ENCODE assay signal across 1 cellular context in the genomic region with DNA sequence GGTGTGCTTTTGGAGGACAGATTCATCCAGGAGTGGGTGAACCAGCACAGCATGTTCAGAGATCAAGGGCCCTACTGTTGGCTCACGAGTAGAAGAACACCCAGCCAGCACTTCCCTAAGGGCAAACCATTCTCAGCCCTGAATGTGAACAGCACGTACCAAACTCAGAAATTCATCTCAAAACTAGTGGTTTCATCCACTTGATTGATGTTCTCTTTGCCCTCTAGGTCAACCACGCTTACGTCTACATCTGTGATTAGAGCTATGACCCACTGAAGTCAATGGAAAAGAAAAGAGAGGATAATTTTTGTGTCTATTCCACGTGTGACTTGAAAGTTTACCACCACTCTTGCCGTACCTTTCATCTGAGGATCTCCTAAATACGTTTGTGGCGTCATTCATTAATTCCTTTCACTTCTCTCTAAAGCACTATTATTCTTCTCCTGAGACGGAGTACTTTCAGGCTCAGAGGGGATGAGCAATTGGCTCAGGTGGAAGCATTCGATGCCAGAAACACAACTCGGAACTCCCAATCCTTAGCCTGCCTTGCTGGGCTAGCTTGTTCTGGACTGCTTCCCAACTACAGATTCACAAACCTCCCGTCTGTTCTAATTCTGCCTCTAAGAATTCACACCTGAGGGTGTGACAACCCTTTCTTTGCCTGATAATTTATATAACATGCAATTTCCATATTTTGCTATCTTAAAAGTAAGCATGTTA.
TF ChIP-seq lines count a peak whose summit lies in the region.

No MANE protein-coding gene starts in this region.

TF ChIP-seq in GM12878, 131 proteins besides CTCF, POLR2A, EP300 and RAD21:
- no peak for TF ChIP-seq MTA2 (IDR thresholded peaks at IDR 0.05; ENCODE audit: low read depth)
- no peak for TF ChIP-seq ATF3 (IDR thresholded peaks at IDR 0.05; ENCODE audit: borderline replicate concordance, extremely low read depth, low read depth, low read length)
- TF ChIP-seq NR2F1 (conservative IDR thresholded peaks at IDR 0.05): peak; percentile 79
- TF ChIP-seq, protein P1, sequence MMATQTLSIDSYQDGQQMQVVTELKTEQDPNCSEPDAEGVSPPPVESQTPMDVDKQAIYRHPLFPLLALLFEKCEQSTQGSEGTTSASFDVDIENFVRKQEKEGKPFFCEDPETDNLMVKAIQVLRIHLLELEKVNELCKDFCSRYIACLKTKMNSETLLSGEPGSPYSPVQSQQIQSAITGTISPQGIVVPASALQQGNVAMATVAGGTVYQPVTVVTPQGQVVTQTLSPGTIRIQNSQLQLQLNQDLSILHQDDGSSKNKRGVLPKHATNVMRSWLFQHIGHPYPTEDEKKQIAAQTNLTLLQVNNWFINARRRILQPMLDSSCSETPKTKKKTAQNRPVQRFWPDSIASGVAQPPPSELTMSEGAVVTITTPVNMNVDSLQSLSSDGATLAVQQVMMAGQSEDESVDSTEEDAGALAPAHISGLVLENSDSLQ (IDR thresholded peaks at IDR 0.05): no peak
- no peak for TF ChIP-seq PRDM15 (CRISPR knock-in tag; IDR thresholded peaks at IDR 0.05)
- TF ChIP-seq RUNX3 (IDR thresholded peaks at IDR 0.05; ENCODE audit: low read length): 0 out of 2 replicates have a peak, but pooled peaks have one; percentile 9
- no peak for TF ChIP-seq PAX5 (IDR thresholded peaks at IDR 0.05; ENCODE audit: borderline replicate concordance, low read depth, low read length)
- no peak for TF ChIP-seq POLR2AphosphoS5 (IDR thresholded peaks at IDR 0.05; ENCODE audit: low read length)
